7 cellular contexts compared by ENCODE assay signal in genomic region chr5:11719888-11720481, GRCh38.
DNase-seq lines count a peak whose midpoint lies in the region; ATAC-seq and TF ChIP-seq lines count a peak whose summit lies in the region.

No MANE protein-coding gene starts in this region.

- TF ChIP-seq POLR2A in GM18505 (IDR thresholded peaks at IDR 0.05; ENCODE audit: borderline replicate concordance, extremely low read depth, insufficient read depth, insufficient read length) (no peak), prostate gland (IDR thresholded peaks at IDR 0.05) (no peak)

- H3K4me3 Mint-ChIP-seq in activated T-helper 17 cell treated with anti-CD3 and anti-CD28 coated beads, Interleukin-2, amount 50 U/mL, for 72 hours: no peak overlapping the region

- DNase-seq in Kasumi-1 (lab: John Stamatoyannopoulos, UW): peak; percentile 76 to 82
- DNase-seq in RWPE2 (ENCODE audit: low spot score): no peak
- DNase-seq in fibroblast of villous mesenchyme (ENCODE audit: low read depth): no peak
- peak; percentile 64 for DNase-seq in prostate gland (ENCODE audit: low spot score)

- intact Hi-C loops in prostate gland (cut with DNase I): no loop called here

- 39% methylated on average over 5 of the region's 5 CpGs for WGBS in prostate gland

- H3K4me1 Mint-ChIP-seq in activated T-helper 17 cell treated with anti-CD3 and anti-CD28 coated beads, Interleukin-2, amount 50 U/mL, for 72 hours: no peaks in the 10 kb centered on the region

- no peak overlapping the region for H3K4me3 ChIP-seq in RWPE2 (ENCODE audit: severe bottlenecking)
- no peak overlapping the region for H3K4me3 ChIP-seq in fibroblast of villous mesenchyme (ENCODE audit: low read depth, low read length)
- H3K4me3 ChIP-seq in prostate gland: no peak overlapping the region

- TF ChIP-seq CTCF in RWPE2 (IDR thresholded peaks at IDR 0.05; ENCODE audit: poor library complexity, severe bottlenecking) (peak; percentile 71), fibroblast of villous mesenchyme (IDR thresholded peaks at IDR 0.05; ENCODE audit: insufficient read depth, low read depth, low read length) (peak; percentile 2), prostate gland (IDR thresholded peaks at IDR 0.05) (peak in 3 of 4 experiments; percentile 26 to 37 (median 35))

- H3K36me3 ChIP-seq in RWPE2 (ENCODE audit: low read depth) (no peaks in the 10 kb centered on the region), prostate gland (no peaks in the 10 kb centered on the region)

- no peaks in the 10 kb centered on the region for H3K9me3 Mint-ChIP-seq in activated T-helper 17 cell treated with anti-CD3 and anti-CD28 coated beads, Interleukin-2, amount 50 U/mL, for 72 hours

- peak; percentile 65 for ATAC-seq in GM18505 (IDR thresholded peaks at IDR 0.05; ENCODE audit: unreplicated experiment)
- ATAC-seq in RWPE2 (ENCODE audit: low read depth): peak; percentile 58; the same call in 2 of the 3 replicates
- ATAC-seq in activated T-helper 17 cell treated with anti-CD3 and anti-CD28 coated beads, Interleukin-2, amount 50 U/mL, for 72 hours (replicated peaks): no peak
- ATAC-seq in HG03135 (IDR thresholded peaks at IDR 0.05; ENCODE audit: unreplicated experiment): no peak

- H3K36me3 Mint-ChIP-seq in activated T-helper 17 cell treated with anti-CD3 and anti-CD28 coated beads, Interleukin-2, amount 50 U/mL, for 72 hours (ENCODE audit: low read depth): no peaks in the 10 kb centered on the region

- H3K27ac ChIP-seq in RWPE2 (ENCODE audit: poor library complexity, severe bottlenecking) (no peak overlapping the region), prostate gland (no peak overlapping the region)

- H3K4me1 ChIP-seq in RWPE2 (ENCODE audit: insufficient read depth, poor library complexity, severe bottlenecking) (no peaks in the 10 kb centered on the region), prostate gland (replicated peaks) (no peaks in the 10 kb centered on the region)

- no peak overlapping the region for H3K27ac Mint-ChIP-seq in activated T-helper 17 cell treated with anti-CD3 and anti-CD28 coated beads, Interleukin-2, amount 50 U/mL, for 72 hours

- H3K9me3 ChIP-seq in RWPE2 (ENCODE audit: severe bottlenecking): no peaks in the 10 kb centered on the region
- H3K9me3 ChIP-seq in prostate gland: no peaks in the 10 kb centered on the region

- H3K27me3 ChIP-seq in RWPE2 (ENCODE audit: insufficient read depth, poor library complexity, severe bottlenecking) (no peaks in the 10 kb centered on the region), prostate gland (replicated peaks; ENCODE audit: insufficient read depth) (no peaks in the 10 kb centered on the region)

- H3K27me3 Mint-ChIP-seq in activated T-helper 17 cell treated with anti-CD3 and anti-CD28 coated beads, Interleukin-2, amount 50 U/mL, for 72 hours: no peaks in the 10 kb centered on the region

Comparison
In these comparisons a context has a peak if more than half of its experiments do, and no peak if none do; other contexts are left out.
1. ATAC-seq: peak in GM18505 (single experiment) and RWPE2 (single experiment); none in activated T-helper 17 cell treated with anti-CD3 and anti-CD28 coated beads, Interleukin-2, amount 50 U/mL, for 72 hours (single experiment) and HG03135 (single experiment).
2. DNase-seq: peak in Kasumi-1 (2 of 2) and prostate gland (single experiment); none in RWPE2 (single experiment) and fibroblast of villous mesenchyme (single experiment).
3. CTCF ChIP-seq: peak in every context shown above with its lines; median percentile 71 in RWPE2; 35 in prostate gland; 2 in fibroblast of villous mesenchyme.